In the genomic region with DNA sequence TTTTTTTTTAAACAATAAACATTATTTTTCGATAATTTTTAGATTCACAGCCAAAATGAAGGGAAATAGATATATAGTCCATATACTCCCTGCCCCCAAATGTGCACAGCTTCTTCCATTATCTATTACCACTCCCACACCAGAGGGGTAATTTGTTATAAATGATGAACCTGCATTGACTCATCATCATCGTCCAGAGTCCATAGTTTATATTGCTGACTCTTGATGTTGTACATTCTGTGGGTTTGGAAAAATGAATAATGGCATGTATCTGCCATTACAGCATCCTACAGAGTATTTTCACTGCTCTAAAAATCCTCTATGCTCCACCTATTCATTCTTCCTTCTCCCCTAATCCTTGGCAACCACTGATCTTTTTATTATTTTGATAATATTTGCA, we compare ENCODE assay signal across 17 cellular contexts.
DNase-seq lines count a peak whose midpoint lies in the region; ATAC-seq lines count a peak whose summit lies in the region.
"Had no signal": no experiment of that assay in that cellular context is flagged by ENCODE, and none has a peak within 500 bp of the region (broad histone marks: within the 10 kb centered on the region; RNA-seq: fewer than 3 reads in every experiment).

No MANE protein-coding gene starts in this region.

- no peak overlapping the region for H3K27ac Mint-ChIP-seq in activated T-helper 17 cell treated with anti-CD3 and anti-CD28 coated beads, Interleukin-2, amount 50 U/mL, for 72 hours
- H3K27ac Mint-ChIP-seq: activated CD4-positive, alpha-beta memory T cell treated with anti-CD3 and anti-CD28 coated beads, Interleukin-2, amount 10 ng/mL, durations not matched to agents 7 days and 5 days had no signal

- ATAC-seq in GM19463 (IDR thresholded peaks at IDR 0.05; ENCODE audit: unreplicated experiment), result no peak
- ATAC-seq in activated T-helper 17 cell treated with anti-CD3 and anti-CD28 coated beads, Interleukin-2, amount 50 U/mL, for 72 hours (replicated peaks), result no peak
- ATAC-seq: gastroesophageal sphincter had no signal

- peaks cover 6% of the 10 kb centered on the region for H3K4me1 Mint-ChIP-seq in activated T-helper 17 cell treated with anti-CD3 and anti-CD28 coated beads, Interleukin-2, amount 50 U/mL, for 72 hours

- H3K79me2 ChIP-seq in ACC112 (ENCODE audit: control insufficient read depth, insufficient read depth, low read length, unreplicated experiment), result no peaks in the 10 kb centered on the region

- peaks cover 17% of the 10 kb centered on the region for H3K27me3 Mint-ChIP-seq in activated T-helper 17 cell treated with anti-CD3 and anti-CD28 coated beads, Interleukin-2, amount 50 U/mL, for 72 hours

- no peaks in the 10 kb centered on the region for H3K36me3 ChIP-seq in ACC112 (ENCODE audit: insufficient read depth, low read length)
- H3K36me3 ChIP-seq: gastroesophageal sphincter, SJSA1, suprapubic skin had no signal

- H3K4me1 ChIP-seq in ACC112 (ENCODE audit: control insufficient read depth, insufficient read depth, low read length, unreplicated experiment), result peaks cover 47% of the 10 kb centered on the region

- H3K27me3 ChIP-seq in ACC112 (ENCODE audit: insufficient read depth, low read length), result no peaks in the 10 kb centered on the region
- H3K27me3 ChIP-seq: gastroesophageal sphincter, SJSA1, suprapubic skin had no signal

- H3K36me3 Mint-ChIP-seq in activated T-helper 17 cell treated with anti-CD3 and anti-CD28 coated beads, Interleukin-2, amount 50 U/mL, for 72 hours (ENCODE audit: low read depth), result no peaks in the 10 kb centered on the region

- no peaks in the 10 kb centered on the region for H3K9me3 Mint-ChIP-seq in activated T-helper 17 cell treated with anti-CD3 and anti-CD28 coated beads, Interleukin-2, amount 50 U/mL, for 72 hours
- H3K9me3 Mint-ChIP-seq: activated CD4-positive, alpha-beta memory T cell treated with anti-CD3 and anti-CD28 coated beads, Interleukin-2, amount 10 ng/mL, durations not matched to agents 7 days and 5 days had no signal

- peak overlapping the region; percentile 88 for H3K27ac ChIP-seq in ACC112 (ENCODE audit: low read depth, low read length)
- H3K27ac ChIP-seq: SJSA1, suprapubic skin had no signal

- H3K4me3 Mint-ChIP-seq in activated T-helper 17 cell treated with anti-CD3 and anti-CD28 coated beads, Interleukin-2, amount 50 U/mL, for 72 hours, result no peak overlapping the region
- H3K4me3 Mint-ChIP-seq: activated CD4-positive, alpha-beta memory T cell treated with anti-CD3 and anti-CD28 coated beads, Interleukin-2, amount 10 ng/mL, durations not matched to agents 7 days and 5 days; nephron had no signal

- no peak overlapping the region for H2AFZ ChIP-seq in ACC112 (ENCODE audit: low read length, unreplicated experiment)

- DNase-seq in LHCN-M2 (ENCODE audit: low read depth) (peak; percentile 65), astrocyte of the hippocampus (ENCODE audit: low read depth, low spot score) (peak; percentile 32), glomerular visceral epithelial cell (ENCODE audit: extremely low spot score) (peak; percentile 45)
- no peak for DNase-seq in activated CD8-positive, alpha-beta memory T cell treated with anti-CD3 and anti-CD28 coated beads for 24 hours
- no peak for DNase-seq in stimulated activated CD4-positive, alpha-beta T cell treated with anti-CD3 and anti-CD28 coated beads, Interleukin-1b, Interleukin-23, amount 100 ng/mL, for 48 hours
- DNase-seq: activated CD4-positive, alpha-beta memory T cell treated with anti-CD3 and anti-CD28 coated beads, Interleukin-2, amount 10 ng/mL, durations not matched to agents 7 days and 5 days; GDM1; NK-92 treated with Interleukin-12 subunit alpha and Interleukin-12 subunit beta, amount 100 ng/mL, for 24 hours; retina; stimulated activated CD4-positive, alpha-beta T cell treated with anti-CD3 and anti-CD28 coated beads, Interleukin-2, amount 100 ng/mL, for 24 hours had no signal

- no peak overlapping the region for H3K4me3 ChIP-seq in ACC112 (ENCODE audit: low read depth, low read length)
- H3K4me3 ChIP-seq: gastroesophageal sphincter, SJSA1, suprapubic skin had no signal

Comparison
In these comparisons a context has a peak if more than half of its experiments do, and no peak if none do; other contexts are left out.
1. DNase-seq: peak in LHCN-M2 (single experiment), astrocyte of the hippocampus (single experiment) and glomerular visceral epithelial cell (single experiment); none in activated CD8-positive, alpha-beta memory T cell treated with anti-CD3 and anti-CD28 coated beads for 24 hours (single experiment) and stimulated activated CD4-positive, alpha-beta T cell treated with anti-CD3 and anti-CD28 coated beads, Interleukin-1b, Interleukin-23, amount 100 ng/mL, for 48 hours (single experiment).